In the genomic region with DNA sequence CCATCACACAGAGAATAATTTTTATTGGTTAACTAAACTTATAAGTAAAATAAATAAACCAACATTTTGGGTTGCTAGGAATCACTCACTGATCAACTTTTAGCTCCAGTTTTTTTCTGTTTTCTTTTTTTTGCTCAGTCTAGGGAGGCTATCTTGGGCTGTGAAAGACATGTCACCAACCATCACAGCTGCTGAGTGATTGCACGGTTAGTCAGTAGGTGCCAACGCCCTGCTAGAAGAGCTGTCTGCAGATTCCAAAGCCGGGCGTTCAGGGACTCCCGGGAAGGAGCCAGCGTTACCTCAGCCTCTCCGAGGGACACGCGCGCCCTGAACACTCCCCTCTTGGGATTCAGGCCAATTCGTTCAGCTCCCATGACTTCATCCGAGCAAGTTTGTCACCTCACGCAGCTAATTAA, we compare ENCODE assay signal across 8 cellular contexts. TPM values are rescaled to one million over a fixed set of nuclear protein-coding genes. Genes with fewer than 3 reads are reported as not detected.
DNase-seq lines count a peak whose midpoint lies in the region; ATAC-seq, FAIRE-seq and TF ChIP-seq lines count a peak whose summit lies in the region.

No MANE protein-coding gene starts in this region.

- TF ChIP-seq POLR2A in GM12892 (IDR thresholded peaks at IDR 0.05; ENCODE audit: low read depth, low read length) = no peak

- DNase-seq in AG04449 (ENCODE audit: low read depth, low spot score) (no peak), GM12892 (ENCODE audit: insufficient read length) (peak; percentile 25), NCI-H2171 (lab: John Stamatoyannopoulos, UW) (peak; percentile 48), iPS DF 6.9 (ENCODE audit: low read depth, low spot score) (no peak), skeletal muscle cell (ENCODE audit: low read depth) (peak; percentile 55), DMS114 treated with DMSO at 0.1 percent for 48 hours (lab: John Stamatoyannopoulos, UW; ENCODE audit: unreplicated experiment) (no peak)

- ATAC-seq in HG02870 (IDR thresholded peaks at IDR 0.05; ENCODE audit: unreplicated experiment) = peak; percentile 27

- CTCF ChIA-PET in AG04449 (lab: Yijun Ruan, JAX) = interaction anchor here (0.6 to 2.5 kb wide), 5 partner anchors 10 to 595 kb away, joined by 3 to 12 read pairs (median 3); partner anchors contain the start of gene HACD1

- no peaks in the 10 kb centered on the region for H3K4me1 ChIP-seq in iPS DF 6.9 (ENCODE audit: control insufficient read depth, insufficient read depth, low read length)

- no peak for FAIRE-seq in GM12892 (lab: Jason Lieb, UNC)

- TF ChIP-seq CTCF in AG04449 (IDR thresholded peaks at IDR 0.05; ENCODE audit: insufficient read depth, low read length, missing control alignments) = no peak

- H3K27ac ChIP-seq in angular gyrus (ENCODE audit: low read depth, low read length) (peak overlapping the region; percentile 100), iPS DF 6.9 (ENCODE audit: low read length) (no peak overlapping the region)

- H3K4me3 ChIP-seq in AG04449 (ENCODE audit: low read depth, low read length) (peak overlapping the region; percentile 79), iPS DF 6.9 (ENCODE audit: low read length) (peak overlapping the region; percentile 70), skeletal muscle cell (ENCODE audit: low read depth, low read length) (peak overlapping the region; percentile 89)

- no CpG with 5 or more reads among the region's 13 CpGs for WGBS in iPS DF 6.9 (ENCODE audit: insufficient coverage, insufficient read length)

- POLR2A ChIA-PET in AG04449 (lab: Yijun Ruan, JAX) = interaction anchor here (0.5 to 2.4 kb wide), 12 partner anchors 10 to 414 kb away, joined by 3 to 30 read pairs (median 4); partner anchors contain the start of gene HACD1

- H3K27me3 ChIP-seq in iPS DF 6.9 (ENCODE audit: control insufficient read depth, insufficient read depth, low read length) = no peaks in the 10 kb centered on the region

- H3K9me3 ChIP-seq in iPS DF 6.9 (ENCODE audit: control insufficient read depth, insufficient read depth, low read length) = no peaks in the 10 kb centered on the region

- H3K36me3 ChIP-seq in iPS DF 6.9 (ENCODE audit: control insufficient read depth, insufficient read depth, low read length) = no peaks in the 10 kb centered on the region

RNA-seq across cellular contexts. Expression of gene STAM, which starts 0.6 kb away (rescaled TPM):
- polyA plus RNA-seq in GM12892 (2012; ENCODE audit: missing spikeins) = 10.5 TPM

RNA-seq across cellular contexts. Expression of gene HACD1, which starts 26.2 kb away (rescaled TPM):
- not detected for polyA plus RNA-seq in GM12892 (2012; ENCODE audit: missing spikeins)

Comparison
In these comparisons a context has a peak if more than half of its experiments do, and no peak if none do; other contexts are left out.
1. DNase-seq: peak in GM12892 (single experiment), NCI-H2171 (single experiment) and skeletal muscle cell (single experiment); none in AG04449 (single experiment), iPS DF 6.9 (single experiment) and DMS114 treated with DMSO at 0.1 percent for 48 hours (single experiment).
2. Peak in every context shown above with its lines, with median percentiles within 50 percentile points of each other: H3K4me3 ChIP-seq.